ENCODE assay signal across 9 cellular contexts in genomic region chr10:126350216-126350992, GRCh38. TPM values are rescaled to one million over a fixed set of nuclear protein-coding genes. Genes with fewer than 3 reads are reported as not detected.
DNase-seq lines count a peak whose midpoint lies in the region; ATAC-seq and TF ChIP-seq lines count a peak whose summit lies in the region.
"Had no signal": no experiment of that assay in that cellular context is flagged by ENCODE, and none has a peak within 500 bp of the region (broad histone marks: within the 10 kb centered on the region; RNA-seq: fewer than 3 reads in every experiment).

No MANE protein-coding gene starts in this region.

- peak; percentile 96 for DNase-seq in GM23248
- DNase-seq in SK-N-SH = peak; percentile 58
- peak; percentile 18 for DNase-seq in fibroblast of the conjunctiva (ENCODE audit: low read depth)
- DNase-seq in retinal pigment epithelial cell (ENCODE audit: low read depth) = peak; percentile 69
- no peak for DNase-seq in mucosa of descending colon
- DNase-seq in GM10266 (ENCODE audit: extremely low spot score) = no peak
- DNase-seq: NCI-H187 had no signal

- H3K4me1 ChIP-seq in GM23248 (ENCODE audit: insufficient read depth) (peaks cover 31% of the 10 kb centered on the region), SK-N-SH (ENCODE audit: control insufficient read depth in 1 of 2, insufficient read depth in 2 of 2, low read depth in 1 of 2, low read length in 1 of 2) (peaks cover 13 to 16% of the 10 kb centered on the region in 2 experiments; a peak in 3 of 4 replicates), mucosa of descending colon (ENCODE audit: low read depth) (no peaks in the 10 kb centered on the region)

- H3K27ac ChIP-seq in GM23248 (peak overlapping the region; percentile 87), SK-N-SH (ENCODE audit: low read depth in 2 of 2, low read length in 1 of 2) (peak overlapping the region in 1 of 2 experiments; percentile 73; a peak in 2 of 4 replicates)

- peaks cover 97% of the 10 kb centered on the region for H3K79me2 ChIP-seq in GM23248 (ENCODE audit: insufficient read depth)
- H3K79me2 ChIP-seq in SK-N-SH (ENCODE audit: insufficient read depth) = peaks cover 2% of the 10 kb centered on the region; the same call in 1 of the 2 replicates

- H3K36me3 ChIP-seq in GM23248 (ENCODE audit: low read depth) (no peaks in the 10 kb centered on the region), SK-N-SH (replicated peaks in 1 of 2; ENCODE audit: control insufficient read depth in 1 of 2, insufficient read depth in 2 of 2, low read length in 1 of 2) (peaks cover 4% of the 10 kb centered on the region in 2 experiments), mucosa of descending colon (ENCODE audit: low read depth) (no peaks in the 10 kb centered on the region)

- H3K4me3 ChIP-seq in GM23248 = peak overlapping the region; percentile 47
- no peak overlapping the region for H3K4me3 ChIP-seq in SK-N-SH (ENCODE audit: low read depth in 2 of 2, low read length in 1 of 2)
- no peak overlapping the region for H3K4me3 ChIP-seq in retinal pigment epithelial cell (ENCODE audit: low read length)
- H3K4me3 ChIP-seq in mucosa of descending colon = no peak overlapping the region

- H3K27me3 ChIP-seq in GM23248 (replicated peaks; ENCODE audit: insufficient read depth) (no peaks in the 10 kb centered on the region), SK-N-SH (ENCODE audit: insufficient read depth) (no peaks in the 10 kb centered on the region)

- TF ChIP-seq CTCF in SK-N-SH (IDR thresholded peaks at IDR 0.05) (no peak), retinal pigment epithelial cell (conservative IDR thresholded peaks at IDR 0.05; ENCODE audit: low read depth, low read length) (no peak), mucosa of descending colon (IDR thresholded peaks at IDR 0.05) (no peak), GM10266 (IDR thresholded peaks at IDR 0.05; ENCODE audit: control insufficient read depth, insufficient read depth, low read depth, missing control alignments) (no peak)

- H3K9ac ChIP-seq in GM23248 (peak overlapping the region; percentile 70), SK-N-SH (peak overlapping the region; percentile 46; the same call in 1 of the 2 replicates)

- H3K4me2 ChIP-seq in GM23248 (ENCODE audit: unreplicated experiment) (peak overlapping the region; percentile 78), SK-N-SH (peak overlapping the region; percentile 16)

- WGBS in GM23248 (ENCODE audit: low coverage in 1 of 2, low lambda C conversion rate in 2 of 2, missing lambda C conversion rate in 2 of 2), 2 experiments = 4 to 6% methylated on average over 9 to 10 of the region's 10 CpGs
- WGBS in SK-N-SH (ENCODE audit: low lambda C conversion rate) = 33% methylated on average over 8 of the region's 10 CpGs

- in situ Hi-C loops in GM23248 (cut with MboI) = no loop called here

- ATAC-seq in GM18873 (IDR thresholded peaks at IDR 0.05; ENCODE audit: low FRiP score, unreplicated experiment) (no peak), mucosa of descending colon (no peak), GM19463 (IDR thresholded peaks at IDR 0.05; ENCODE audit: unreplicated experiment) (no peak)

- peak in 1 of 2 experiments; percentile 87; a peak in 2 of 4 replicates for TF ChIP-seq EP300 in SK-N-SH (IDR thresholded peaks at IDR 0.05; ENCODE audit: borderline replicate concordance in 1 of 2, low read depth in 1 of 2, low read length in 1 of 2)

- intact Hi-C loops in mucosa of descending colon (cut with DNase I, micrococcal nuclease) = no loop called here

- no peaks in the 10 kb centered on the region for H3K9me2 ChIP-seq in GM23248 (ENCODE audit: insufficient read depth)
- no peaks in the 10 kb centered on the region for H3K9me2 ChIP-seq in SK-N-SH

- TF ChIP-seq RAD21 in SK-N-SH (IDR thresholded peaks at IDR 0.05; ENCODE audit: low read length) = no peak

- no peaks in the 10 kb centered on the region for H3K9me3 ChIP-seq in GM23248 (ENCODE audit: low read depth)
- peaks cover 4% of the 10 kb centered on the region; the same call in 1 of the 2 replicates for H3K9me3 ChIP-seq in SK-N-SH
- H3K9me3 ChIP-seq in mucosa of descending colon = no peaks in the 10 kb centered on the region

- H4K20me1 ChIP-seq in GM23248 (ENCODE audit: insufficient read depth) (no peaks in the 10 kb centered on the region), SK-N-SH (ENCODE audit: insufficient read depth) (no peaks in the 10 kb centered on the region)

- CTCF ChIA-PET in SK-N-SH (lab: Yijun Ruan, JAX) = interaction anchor here (0.8 to 1.3 kb wide), 2 partner anchors 18 to 20 kb away, joined by 3 to 4 read pairs; no protein-coding TSS in a partner anchor

- POLR2A ChIA-PET in SK-N-SH (lab: Yijun Ruan, JAX) = interaction anchor here (0.5 kb wide), 1 partner anchor 483 kb away, joined by 4 read pairs; no protein-coding TSS in a partner anchor

- H2AFZ ChIP-seq in GM23248 (peak overlapping the region; percentile 25; the same call in 1 of the 2 replicates), SK-N-SH (ENCODE audit: low read depth) (no peak overlapping the region)

- peaks cover 25% of the 10 kb centered on the region for H3F3A ChIP-seq in GM23248 (ENCODE audit: insufficient read depth)
- no peaks in the 10 kb centered on the region for H3F3A ChIP-seq in SK-N-SH (replicated peaks; ENCODE audit: insufficient read depth)

TF ChIP-seq in SK-N-SH, 30 proteins besides CTCF, POLR2A, EP300 and RAD21 (continues in another document):
- TF ChIP-seq REST (IDR thresholded peaks at IDR 0.05; ENCODE audit: low read depth, low read length) (peak; percentile 48; the same call in 1 of the 2 replicates), USF2 (IDR thresholded peaks at IDR 0.05; ENCODE audit: borderline replicate concordance, low read depth, low read length) (no peak), GABPA (IDR thresholded peaks at IDR 0.05; ENCODE audit: low read depth) (no peak), FOXM1 (IDR thresholded peaks at IDR 0.05; ENCODE audit: low read depth) (0 out of 2 replicates have a peak, but pooled peaks have one; percentile 38), EZH2phosphoT487 (IDR thresholded peaks at IDR 0.05; ENCODE audit: borderline replicate concordance, low read depth) (no peak), RCOR1 (IDR thresholded peaks at IDR 0.05; ENCODE audit: low read length) (peak; percentile 63), SIN3A (IDR thresholded peaks at IDR 0.05; ENCODE audit: borderline replicate concordance, low read depth, low read length) (peak; percentile 87), RXRA (IDR thresholded peaks at IDR 0.05; ENCODE audit: borderline replicate concordance, low read depth) (peak; percentile 70; the same call in 1 of the 2 replicates), PBX3 (IDR thresholded peaks at IDR 0.05) (peak; percentile 95)

RNA-seq across cellular contexts. Expression of gene ADAM12, which starts 37.9 kb away (rescaled TPM):
- total RNA-seq in GM23248 (2014; rRNA removed; shearing (Covaris generic)) = 127 and 141 TPM in 2 replicates
- polyA plus RNA-seq in GM23248 (2016; fragmentation: Nextera tagmentation; extraction: Ambion mirVana) (58.4 and 59.0 TPM in 2 replicates), SK-N-SH (2012; rRNA removed) (24.0 and 25.0 TPM in 2 replicates)
- 29.1 and 32.7 TPM in 2 replicates for polyA plus RNA-seq in SK-N-SH (2012; cell fraction: cytosol; rRNA removed)
- 26.1 and 36.9 TPM in 2 replicates for polyA plus RNA-seq in SK-N-SH (2012; cell fraction: nucleus; rRNA removed)
- under 1 TPM; 0.20 to 0.89 (median 0.66) TPM for total RNA-seq in mucosa of descending colon

Comparison
In these comparisons a context has a peak if more than half of its experiments do, and no peak if none do; other contexts are left out.
1. DNase-seq: peak in GM23248 (single experiment), SK-N-SH (single experiment), fibroblast of the conjunctiva (single experiment) and retinal pigment epithelial cell (single experiment); none in mucosa of descending colon (0 of 3) and GM10266 (single experiment).
2. RNA of gene ADAM12, which starts 37.9 kb away (total RNA-seq): 127 to 141 TPM in GM23248; 0.20 to 0.89 TPM in mucosa of descending colon; every median in the first group is over 10 times any median in the second.